In genomic region chr15:92100751-92101150, GRCh38 we compare ENCODE assay signal across 18 cellular contexts.
DNase-seq lines count a peak whose midpoint lies in the region; ATAC-seq and TF ChIP-seq lines count a peak whose summit lies in the region.
"Had no signal": no experiment of that assay in that cellular context is flagged by ENCODE, and none has a peak within 500 bp of the region (broad histone marks: within the 10 kb centered on the region; RNA-seq: fewer than 3 reads in every experiment).

No MANE protein-coding gene starts in this region.

- no peak for DNase-seq in activated CD4-positive, alpha-beta T cell treated with anti-CD3 and anti-CD28 coated beads for 36 hours
- DNase-seq in activated CD4-positive, alpha-beta T cell treated with anti-CD3 and anti-CD28 coated beads, Interleukin-2, amount 50 U/mL, for 4 hours = no peak
- DNase-seq in H9 (no peak), hepatocyte (ENCODE audit: low spot score) (no peak), NCI-H1105 (lab: John Stamatoyannopoulos, UW) (no peak)
- no peak for DNase-seq in central memory CD8-positive, alpha-beta T cell (ENCODE audit: low spot score in 2 of 2)
- no peak for DNase-seq in natural killer cell treated with Interleukin-12 subunit alpha and Interleukin-12 subunit beta and Interleukin-15 and Interleukin-18, amount 100 ng/mL, for 72 hours (ENCODE audit: low spot score)
- DNase-seq: CD8-positive, alpha-beta memory T cell; DND-41; GDM1; GOT3; HCEC 1CT; HFFc6 had no signal

- no peak overlapping the region for H3K4ac ChIP-seq in H9 (ENCODE audit: low read depth, low read length)

- H3K27ac Mint-ChIP-seq in activated CD4-positive, alpha-beta T cell treated with anti-CD3 and anti-CD28 coated beads for 36 hours = no peak overlapping the region
- H3K27ac Mint-ChIP-seq in H9 = no peak overlapping the region
- H3K27ac Mint-ChIP-seq in central memory CD8-positive, alpha-beta T cell (ENCODE audit: low read depth) = peak overlapping the region; percentile 75
- H3K27ac Mint-ChIP-seq in natural killer cell treated with Interleukin-12 subunit alpha and Interleukin-12 subunit beta and Interleukin-15 and Interleukin-18, amount 100 ng/mL, for 72 hours = peak overlapping the region in 1 of 2 donors; percentile 94
- H3K27ac Mint-ChIP-seq: HFFc6 had no signal

- no peak overlapping the region for H4K91ac ChIP-seq in H9 (ENCODE audit: insufficient read length, low read depth, low read length)

- H3K36me3 Mint-ChIP-seq in activated CD4-positive, alpha-beta T cell treated with anti-CD3 and anti-CD28 coated beads for 36 hours (ENCODE audit: low read depth) = peaks cover 4% of the 10 kb centered on the region
- H3K36me3 Mint-ChIP-seq in H9 (ENCODE audit: insufficient read depth in 1 of 3, low read depth in 3 of 3) = peaks cover 0 to 10% (median 0%) of the 10 kb centered on the region in 3 experiments; a peak in 4 of 7 replicates
- H3K36me3 Mint-ChIP-seq in central memory CD8-positive, alpha-beta T cell (ENCODE audit: insufficient read depth) = peaks cover 11% of the 10 kb centered on the region
- H3K36me3 Mint-ChIP-seq in natural killer cell treated with Interleukin-12 subunit alpha and Interleukin-12 subunit beta and Interleukin-15 and Interleukin-18, amount 100 ng/mL, for 72 hours = no peaks in the 10 kb centered on the region

- no peak overlapping the region for H3K18ac ChIP-seq in H9 (ENCODE audit: insufficient read length, low read depth, low read length)

- no peak overlapping the region for H3K4me3 Mint-ChIP-seq in activated CD4-positive, alpha-beta T cell treated with anti-CD3 and anti-CD28 coated beads for 36 hours
- no peak overlapping the region for H3K4me3 Mint-ChIP-seq in H9
- H3K4me3 Mint-ChIP-seq in central memory CD8-positive, alpha-beta T cell = no peak overlapping the region
- no peak overlapping the region for H3K4me3 Mint-ChIP-seq in natural killer cell treated with Interleukin-12 subunit alpha and Interleukin-12 subunit beta and Interleukin-15 and Interleukin-18, amount 100 ng/mL, for 72 hours
- H3K4me3 Mint-ChIP-seq: CD14-positive monocyte, HFFc6 had no signal

- no peaks in the 10 kb centered on the region for H3K9me3 ChIP-seq in H9 (ENCODE audit: control insufficient read depth, low read depth, low read length)
- no peaks in the 10 kb centered on the region for H3K9me3 ChIP-seq in hepatocyte (ENCODE audit: low read depth)
- H3K9me3 ChIP-seq: Caco-2 had no signal

- H3K4me3 ChIP-seq in hepatocyte = no peak overlapping the region

- H3K14ac ChIP-seq in H9 (ENCODE audit: insufficient read depth, low read length) = no peak overlapping the region

- no peak overlapping the region for H3K23ac ChIP-seq in H9 (ENCODE audit: insufficient read length, low read depth, low read length)

- CTCF ChIA-PET in activated CD4-positive, alpha-beta T cell treated with anti-CD3 and anti-CD28 coated beads for 36 hours (lab: Charles Lee) = interaction anchor here (0.6 to 0.9 kb wide), 3 partner anchors 9 to 26 kb away, joined by 3 to 6 read pairs (median 4); no protein-coding TSS in a partner anchor

- H3K36me3 ChIP-seq in hepatocyte (replicated peaks; ENCODE audit: insufficient read depth, low read depth) = no peaks in the 10 kb centered on the region

- H3K9ac ChIP-seq in H9 (ENCODE audit: extremely low read depth, insufficient read length, low read length) = no peak overlapping the region

- no peaks in the 10 kb centered on the region for H3K79me2 ChIP-seq in H9 (ENCODE audit: insufficient read depth, low read length)
- no peaks in the 10 kb centered on the region for H3K79me2 ChIP-seq in hepatocyte

- H3K9me3 Mint-ChIP-seq in activated CD4-positive, alpha-beta T cell treated with anti-CD3 and anti-CD28 coated beads for 36 hours (ENCODE audit: low read depth) = no peaks in the 10 kb centered on the region
- no peaks in the 10 kb centered on the region; a peak in 3 of 5 replicates for H3K9me3 Mint-ChIP-seq in H9
- H3K9me3 Mint-ChIP-seq in central memory CD8-positive, alpha-beta T cell = no peaks in the 10 kb centered on the region
- no peaks in the 10 kb centered on the region for H3K9me3 Mint-ChIP-seq in natural killer cell treated with Interleukin-12 subunit alpha and Interleukin-12 subunit beta and Interleukin-15 and Interleukin-18, amount 100 ng/mL, for 72 hours
- H3K9me3 Mint-ChIP-seq: CD8-positive, alpha-beta memory T cell; HFFc6 had no signal

- H2BK20ac ChIP-seq in H9 (ENCODE audit: low read depth, low read length, poor library complexity, severe bottlenecking) = no peak overlapping the region

- H3K79me1 ChIP-seq in H9 (ENCODE audit: insufficient read depth, low read depth, low read length, poor library complexity, severe bottlenecking) = no peaks in the 10 kb centered on the region

- no peak overlapping the region for H2BK15ac ChIP-seq in H9 (ENCODE audit: low read depth, low read length)

- no peak overlapping the region for H3K27ac ChIP-seq in H9 (ENCODE audit: insufficient read length, low read depth, low read length)
- H3K27ac ChIP-seq in hepatocyte = no peak overlapping the region
- H3K27ac ChIP-seq: 22Rv1, HL-60 had no signal

- H4K5ac ChIP-seq in H9 (ENCODE audit: insufficient read length, low read depth, low read length) = no peak overlapping the region

- no peaks in the 10 kb centered on the region; the same call in 1 of the 2 replicates for H3K4me1 ChIP-seq in H9 (ENCODE audit: insufficient read depth, low read length)
- no peaks in the 10 kb centered on the region for H3K4me1 ChIP-seq in hepatocyte (ENCODE audit: insufficient read depth)
- H3K4me1 ChIP-seq: Caco-2 had no signal

- peak; percentile 47 for ATAC-seq in activated CD4-positive, alpha-beta T cell treated with anti-CD3 and anti-CD28 coated beads for 36 hours
- no peak for ATAC-seq in central memory CD8-positive, alpha-beta T cell (replicated peaks; ENCODE audit: extremely low read depth, poor library complexity, severe bottlenecking)
- ATAC-seq in natural killer cell treated with Interleukin-12 subunit alpha and Interleukin-12 subunit beta and Interleukin-15 and Interleukin-18, amount 100 ng/mL, for 72 hours = peak; percentile 49 to 56
- ATAC-seq in activated CD4-positive, CD25-positive, alpha-beta regulatory T cell treated with anti-CD3 and anti-CD28 coated beads, Interleukin-2, amount 50 U/mL, for 24 hours = no peak

- TF ChIP-seq CTCF in H9 (conservative IDR thresholded peaks at IDR 0.05) (no peak), hepatocyte (IDR thresholded peaks at IDR 0.05; ENCODE audit: poor library complexity) (no peak)

- H3K27me3 ChIP-seq in H9 (ENCODE audit: insufficient read depth, low read length) (no peaks in the 10 kb centered on the region), hepatocyte (peaks cover 3% of the 10 kb centered on the region)

- H2BK120ac ChIP-seq in H9 (ENCODE audit: low read depth, low read length, poor library complexity, severe bottlenecking) = no peak overlapping the region

- H3K23me2 ChIP-seq in H9 (ENCODE audit: insufficient read length, low read depth, low read length, poor library complexity, severe bottlenecking) = no peaks in the 10 kb centered on the region

- H3K27me3 Mint-ChIP-seq in activated CD4-positive, alpha-beta T cell treated with anti-CD3 and anti-CD28 coated beads for 36 hours = no peaks in the 10 kb centered on the region
- no peaks in the 10 kb centered on the region for H3K27me3 Mint-ChIP-seq in H9 (ENCODE audit: low read depth)
- no peaks in the 10 kb centered on the region for H3K27me3 Mint-ChIP-seq in central memory CD8-positive, alpha-beta T cell
- H3K27me3 Mint-ChIP-seq in natural killer cell treated with Interleukin-12 subunit alpha and Interleukin-12 subunit beta and Interleukin-15 and Interleukin-18, amount 100 ng/mL, for 72 hours = no peaks in the 10 kb centered on the region
- H3K27me3 Mint-ChIP-seq: CD8-positive, alpha-beta memory T cell had no signal

- H2BK5ac ChIP-seq in H9 (ENCODE audit: insufficient read length, low read length) = no peak overlapping the region

- H3K4me2 ChIP-seq in H9 (ENCODE audit: insufficient read depth, insufficient read length, low read length) (no peak overlapping the region), hepatocyte (no peak overlapping the region)

- intact Hi-C loops in activated CD4-positive, alpha-beta T cell treated with anti-CD3 and anti-CD28 coated beads for 36 hours (cut with DNase I, micrococcal nuclease) = no loop called here

- H3K9me2 ChIP-seq in hepatocyte (replicated peaks; ENCODE audit: insufficient read depth) = no peaks in the 10 kb centered on the region

- WGBS in H9 (ENCODE audit: extremely low coverage, insufficient read length, low lambda C conversion rate) = no CpG with 5 or more reads among the region's 2 CpGs
- 83% methylated on average over 2 of the region's 2 CpGs for WGBS in hepatocyte (ENCODE audit: low lambda C conversion rate, missing lambda C conversion rate)

- H4K20me1 ChIP-seq in H9 (ENCODE audit: control insufficient read depth, insufficient read depth, insufficient read length) = no peaks in the 10 kb centered on the region
- H4K20me1 ChIP-seq in hepatocyte (ENCODE audit: insufficient read depth, poor library complexity, severe bottlenecking) = no peaks in the 10 kb centered on the region

- H3K4me1 Mint-ChIP-seq in activated CD4-positive, alpha-beta T cell treated with anti-CD3 and anti-CD28 coated beads for 36 hours = peaks cover 28% of the 10 kb centered on the region
- peaks cover 50 to 54% of the 10 kb centered on the region in 2 experiments for H3K4me1 Mint-ChIP-seq in H9
- H3K4me1 Mint-ChIP-seq in central memory CD8-positive, alpha-beta T cell = peaks cover 48% of the 10 kb centered on the region
- H3K4me1 Mint-ChIP-seq in natural killer cell treated with Interleukin-12 subunit alpha and Interleukin-12 subunit beta and Interleukin-15 and Interleukin-18, amount 100 ng/mL, for 72 hours (ENCODE audit: low read depth in 2 of 2) = peaks cover 39 to 47% of the 10 kb centered on the region in 2 donors

- no peak overlapping the region for H3T11ph ChIP-seq in H9 (ENCODE audit: low read length)

- no peak overlapping the region for H2AFZ ChIP-seq in H9 (ENCODE audit: low read length)
- no peak overlapping the region for H2AFZ ChIP-seq in hepatocyte

- no peak overlapping the region for H3K56ac ChIP-seq in H9 (ENCODE audit: insufficient read length, low read depth, low read length)

- H4K8ac ChIP-seq in H9 (replicated peaks; ENCODE audit: insufficient read length, low read depth, low read length) = no peak overlapping the region

- POLR2A ChIA-PET in activated CD4-positive, alpha-beta T cell treated with anti-CD3 and anti-CD28 coated beads for 36 hours (lab: Charles Lee) = no interaction called here

- peak overlapping the region; percentile 67 for H2AK5ac ChIP-seq in H9 (ENCODE audit: insufficient read length, low read length)

- peak overlapping the region; percentile 28 for H2BK12ac ChIP-seq in H9 (ENCODE audit: insufficient read length, low read depth, low read length)

Comparison
In these comparisons a context has a peak if more than half of its experiments do, and no peak if none do; other contexts are left out.
1. ATAC-seq: peak in activated CD4-positive, alpha-beta T cell treated with anti-CD3 and anti-CD28 coated beads for 36 hours (single experiment) and natural killer cell treated with Interleukin-12 subunit alpha and Interleukin-12 subunit beta and Interleukin-15 and Interleukin-18, amount 100 ng/mL, for 72 hours (2 of 2); none in central memory CD8-positive, alpha-beta T cell (single experiment) and activated CD4-positive, CD25-positive, alpha-beta regulatory T cell treated with anti-CD3 and anti-CD28 coated beads, Interleukin-2, amount 50 U/mL, for 24 hours (0 of 2).